ENCODE assay signal across 12 cellular contexts in the genomic region with DNA sequence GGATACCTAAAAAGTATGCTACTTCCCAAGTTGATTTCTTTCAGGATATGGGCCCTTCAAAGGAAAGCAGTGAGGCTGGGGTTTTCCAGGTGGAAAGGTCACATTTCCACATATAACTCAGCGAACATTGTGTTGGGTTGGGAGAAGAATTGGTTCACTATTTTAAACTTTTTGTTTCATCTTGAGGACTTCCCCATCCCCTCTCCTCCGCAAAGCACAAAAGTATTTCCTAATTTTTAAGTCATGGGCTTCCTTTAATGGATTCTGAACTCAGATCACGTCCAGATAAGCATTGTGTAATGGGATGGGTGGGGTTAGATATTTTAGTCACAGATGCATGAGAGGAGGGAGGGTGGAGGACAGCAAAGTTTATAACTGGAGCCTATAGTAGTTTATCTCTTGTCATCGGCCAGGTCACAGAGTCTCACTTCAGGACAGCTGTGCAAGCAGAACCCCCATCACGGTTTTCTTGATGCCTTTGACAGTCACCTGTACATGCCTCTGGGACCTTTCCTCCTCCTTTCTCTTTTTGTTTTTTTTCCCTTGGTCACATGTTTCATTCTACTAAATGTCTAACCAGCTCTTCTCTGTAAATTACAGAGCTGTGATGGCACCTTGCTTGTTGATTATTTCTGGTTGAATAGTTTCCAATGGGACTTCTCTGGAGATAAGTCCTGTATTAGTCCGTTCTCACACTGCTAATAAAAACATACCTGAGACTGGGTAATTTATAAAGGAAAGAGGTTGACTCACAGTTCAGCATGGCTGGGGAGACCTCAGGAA.
A peak's percentile ranks its signal among the peaks of the same experiment; 100 is the strongest.
DNase-seq lines count a peak whose midpoint lies in the region; ATAC-seq lines count a peak whose summit lies in the region.
"Had no signal": no experiment of that assay in that cellular context is flagged by ENCODE, and none has a peak within 500 bp of the region (broad histone marks: within the 10 kb centered on the region; RNA-seq: fewer than 3 reads in every experiment).

No MANE protein-coding gene starts in this region.

- no peak overlapping the region for H2BK5ac ChIP-seq in mesenchymal stem cell (ENCODE audit: low read depth, low read length, poor library complexity, severe bottlenecking)

- H3K23ac ChIP-seq in mesenchymal stem cell (ENCODE audit: low read length in 2 of 2): no peak overlapping the region

- H3K14ac ChIP-seq in mesenchymal stem cell (ENCODE audit: low read length in 2 of 2): no peak overlapping the region

- no peak overlapping the region for H3K27ac Mint-ChIP-seq in central memory CD8-positive, alpha-beta T cell (ENCODE audit: low read depth)

- H3K9me3 ChIP-seq in mesenchymal stem cell (ENCODE audit: control insufficient read depth, low read length): no peaks in the 10 kb centered on the region

- H2AFZ ChIP-seq in mesenchymal stem cell (ENCODE audit: low read depth, low read length): no peak overlapping the region

- ATAC-seq in central memory CD8-positive, alpha-beta T cell (replicated peaks; ENCODE audit: extremely low read depth, poor library complexity, severe bottlenecking): peak; percentile 24
- no peak for ATAC-seq in GM18519 (IDR thresholded peaks at IDR 0.05; ENCODE audit: low FRiP score, unreplicated experiment)

- peaks cover 8% of the 10 kb centered on the region for H3K4me1 Mint-ChIP-seq in central memory CD8-positive, alpha-beta T cell

- H3K4me3 Mint-ChIP-seq in central memory CD8-positive, alpha-beta T cell: no peak overlapping the region
- H3K4me3 Mint-ChIP-seq: CD4-positive, CD25-positive, alpha-beta regulatory T cell had no signal

- no peak overlapping the region for H2BK15ac ChIP-seq in mesenchymal stem cell (ENCODE audit: low read depth, poor library complexity, severe bottlenecking)

- H3K9me3 Mint-ChIP-seq in central memory CD8-positive, alpha-beta T cell: no peaks in the 10 kb centered on the region
- H3K9me3 Mint-ChIP-seq: CD4-positive, CD25-positive, alpha-beta regulatory T cell had no signal

- H3K27me3 Mint-ChIP-seq in central memory CD8-positive, alpha-beta T cell: no peaks in the 10 kb centered on the region
- H3K27me3 Mint-ChIP-seq: CD4-positive, CD25-positive, alpha-beta regulatory T cell had no signal

- H3K9ac ChIP-seq in mesenchymal stem cell (ENCODE audit: low read length): peak overlapping the region; percentile 67

- DNase-seq in AML-193 (lab: John Stamatoyannopoulos, UW) (peak; percentile 92 to 94), LoVo (ENCODE audit: low spot score) (peak; percentile 74), mesenchymal stem cell (peak; percentile 71), germinal center (ENCODE audit: low spot score) (no peak), NCI-H226 (no peak)
- DNase-seq in central memory CD8-positive, alpha-beta T cell (ENCODE audit: low spot score in 2 of 2): no peak
- no peak for DNase-seq in activated CD4-positive, alpha-beta T cell treated with anti-CD3 and anti-CD28 coated beads, Interleukin-2, amount 50 U/mL, for 4 hours
- DNase-seq: activated T-cell treated with anti-CD3 and anti-CD28 coated beads for 4 hours; CD4-positive, CD25-positive, alpha-beta regulatory T cell; GOT3; NCI-H345 had no signal

- no peaks in the 10 kb centered on the region for H3K27me3 ChIP-seq in mesenchymal stem cell (ENCODE audit: control insufficient read depth in 1 of 2, insufficient read depth in 1 of 2, low read length in 2 of 2)

- peaks cover 7% of the 10 kb centered on the region for H3K4me1 ChIP-seq in mesenchymal stem cell (ENCODE audit: control insufficient read depth, insufficient read depth, low read depth, low read length)

- H2BK120ac ChIP-seq in mesenchymal stem cell (ENCODE audit: low read depth, low read length): no peak overlapping the region

- H2AK5ac ChIP-seq in mesenchymal stem cell (ENCODE audit: low read length, severe bottlenecking): no peak overlapping the region

- WGBS in mesenchymal stem cell: 46% methylated on average over 3 of the region's 6 CpGs

- H3K36me3 Mint-ChIP-seq in central memory CD8-positive, alpha-beta T cell (ENCODE audit: insufficient read depth): peaks cover 12% of the 10 kb centered on the region

- H3K4me3 ChIP-seq in mesenchymal stem cell (ENCODE audit: insufficient read depth in 1 of 2, low read depth in 1 of 2, low read length in 2 of 2): peak overlapping the region in 1 of 2 experiments; percentile 49

- H3K18ac ChIP-seq in mesenchymal stem cell (ENCODE audit: low read depth in 1 of 2, low read length in 2 of 2): no peak overlapping the region

- peaks cover 17% of the 10 kb centered on the region for H3K79me1 ChIP-seq in mesenchymal stem cell (replicated peaks; ENCODE audit: low read length, poor library complexity, severe bottlenecking)

- H3K4me2 ChIP-seq in mesenchymal stem cell (ENCODE audit: low read length, poor library complexity, severe bottlenecking): no peak overlapping the region

- no peak overlapping the region for H3K27ac ChIP-seq in mesenchymal stem cell (ENCODE audit: low read length, poor library complexity, severe bottlenecking)

- H2BK12ac ChIP-seq in mesenchymal stem cell (ENCODE audit: low read length in 2 of 2): no peak overlapping the region

- H3K4ac ChIP-seq in mesenchymal stem cell (ENCODE audit: low read depth in 1 of 2, low read length in 2 of 2): no peak overlapping the region

- peaks cover 0 to 10% of the 10 kb centered on the region in 2 experiments for H3K36me3 ChIP-seq in mesenchymal stem cell (ENCODE audit: control insufficient read depth in 1 of 2, insufficient read depth in 2 of 2, low read depth in 1 of 2, low read length in 2 of 2)

- no peak overlapping the region for H4K8ac ChIP-seq in mesenchymal stem cell (ENCODE audit: low read length)

- no peak overlapping the region for H4K91ac ChIP-seq in mesenchymal stem cell (ENCODE audit: low read length)

Comparison
In these comparisons a context has a peak if more than half of its experiments do, and no peak if none do; other contexts are left out.
1. DNase-seq: peak in AML-193 (2 of 2), LoVo (single experiment) and mesenchymal stem cell (single experiment); none in central memory CD8-positive, alpha-beta T cell (0 of 2), germinal center (single experiment), activated CD4-positive, alpha-beta T cell treated with anti-CD3 and anti-CD28 coated beads, Interleukin-2, amount 50 U/mL, for 4 hours (0 of 2) and NCI-H226 (single experiment).